4 cellular contexts compared by ENCODE assay signal in the genomic region with DNA sequence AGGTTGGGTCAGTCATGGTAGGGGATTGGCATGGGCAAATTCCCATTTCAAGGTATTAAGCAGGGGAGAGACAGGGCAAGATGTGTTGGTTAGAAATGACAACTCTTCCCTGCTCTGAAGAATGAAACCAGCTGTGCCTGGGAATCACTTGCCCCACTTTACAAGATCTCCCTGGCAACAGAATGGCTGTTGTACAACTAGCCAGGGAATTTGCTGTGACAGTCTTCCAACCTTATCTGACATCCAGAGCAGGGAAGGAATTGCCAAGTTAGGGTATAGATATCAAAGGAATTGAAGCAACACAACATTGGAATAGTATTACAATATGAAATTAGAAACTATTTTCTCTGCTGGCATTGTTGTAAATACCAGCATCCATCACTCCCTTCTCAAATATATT.
"Had no signal": no experiment of that assay in that cellular context is flagged by ENCODE, and none has a peak within 500 bp of the region (broad histone marks: within the 10 kb centered on the region; RNA-seq: fewer than 3 reads in every experiment).

No MANE protein-coding gene starts in this region.

- DNase-seq: H9, HCEC 1CT, IMR-90 had no signal

- H3K4me3 ChIP-seq: GM23338 had no signal

- H3K4me2 ChIP-seq: GM23338 had no signal

- H2AFZ ChIP-seq: GM23338 had no signal
